8 cellular contexts compared by ENCODE assay signal in the genomic region with DNA sequence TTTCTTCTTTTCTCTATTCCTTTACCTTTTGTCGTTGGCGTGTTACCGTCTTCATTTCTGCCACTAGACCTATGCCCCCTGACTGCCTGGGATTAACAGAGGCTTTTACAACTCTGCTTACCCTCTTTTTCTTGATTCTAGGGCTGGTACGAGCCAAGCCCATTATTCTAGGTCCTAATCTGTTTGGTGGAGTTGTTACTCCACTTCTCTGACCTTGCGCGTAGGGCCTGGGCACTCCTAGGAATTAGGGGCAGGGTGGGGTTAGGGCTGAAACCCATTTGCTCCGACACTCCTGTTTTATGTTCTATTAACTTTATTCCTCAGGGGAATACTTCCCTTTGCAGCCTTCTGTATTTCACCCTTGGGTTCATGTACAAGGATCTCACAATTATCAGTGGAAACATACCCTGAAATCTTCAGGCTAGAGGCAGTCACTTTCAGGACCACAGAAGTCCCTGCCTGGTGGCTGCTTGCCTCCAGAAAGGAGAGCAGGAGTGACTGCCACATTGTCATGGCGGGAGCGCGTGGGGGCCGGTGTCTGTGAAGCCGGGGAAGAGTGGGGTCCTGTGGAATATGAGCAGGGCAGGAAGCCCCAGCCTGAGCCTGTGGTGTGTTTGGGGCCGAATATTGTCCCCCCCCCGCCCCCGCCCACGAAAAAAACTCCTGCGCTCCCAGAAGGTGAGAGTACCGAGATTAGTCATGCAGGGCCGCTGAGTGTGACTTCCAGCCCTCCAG. TPM values are rescaled to one million over a fixed set of nuclear protein-coding genes. Genes with fewer than 3 reads are reported as not detected.
DNase-seq lines count a peak whose midpoint lies in the region; ATAC-seq and TF ChIP-seq lines count a peak whose summit lies in the region.

No MANE protein-coding gene starts in this region.

- H3K36me3 ChIP-seq in MG63 (no peaks in the 10 kb centered on the region), neural progenitor cell (no peaks in the 10 kb centered on the region)

- H3F3A ChIP-seq in neural progenitor cell (ENCODE audit: low read depth), result peaks cover 6% of the 10 kb centered on the region

- H3K36me3 Mint-ChIP-seq in neural progenitor cell, result no peaks in the 10 kb centered on the region

- H3K4me3 ChIP-seq in MG63, result peak overlapping the region; percentile 50
- peak overlapping the region; percentile 55 for H3K4me3 ChIP-seq in epithelial cell of esophagus (ENCODE audit: low read length)
- H3K4me3 ChIP-seq in neural progenitor cell, result peak overlapping the region; percentile 61

- peak; percentile 3 for ATAC-seq in GM18498 (IDR thresholded peaks at IDR 0.05; ENCODE audit: unreplicated experiment)
- no peak for ATAC-seq in HG03520 (IDR thresholded peaks at IDR 0.05; ENCODE audit: unreplicated experiment)
- no peak for ATAC-seq in foreskin keratinocyte

- H3K9me3 Mint-ChIP-seq in neural progenitor cell, result no peaks in the 10 kb centered on the region

- no peak for TF ChIP-seq CTCF in epithelial cell of esophagus (IDR thresholded peaks at IDR 0.05; ENCODE audit: insufficient read depth, low read depth, low read length, missing control alignments)
- no peak for TF ChIP-seq CTCF in neural progenitor cell (IDR thresholded peaks at IDR 0.05)
- no peak for TF ChIP-seq CTCF in foreskin keratinocyte (conservative IDR thresholded peaks at IDR 0.05)

- H3K4me1 Mint-ChIP-seq in neural progenitor cell, result no peaks in the 10 kb centered on the region

- H3K79me2 ChIP-seq in neural progenitor cell (ENCODE audit: low read depth), result no peaks in the 10 kb centered on the region

- H3K9me3 ChIP-seq in MG63 (no peaks in the 10 kb centered on the region), neural progenitor cell (ENCODE audit: low read depth) (no peaks in the 10 kb centered on the region)

- no peak overlapping the region for H3K27ac Mint-ChIP-seq in neural progenitor cell

- H3K27me3 Mint-ChIP-seq in neural progenitor cell (ENCODE audit: insufficient read depth, low read depth), result peaks cover 21% of the 10 kb centered on the region

- H3K4me3 Mint-ChIP-seq in neural progenitor cell, result peak overlapping the region; percentile 85

- peak overlapping the region; percentile 79 for H3K4me2 ChIP-seq in neural progenitor cell

- peaks cover 7% of the 10 kb centered on the region for H3K4me1 ChIP-seq in neural progenitor cell
- peaks cover 9% of the 10 kb centered on the region for H3K4me1 ChIP-seq in foreskin keratinocyte

- peak overlapping the region; percentile 80 for H2AFZ ChIP-seq in neural progenitor cell (replicated peaks)

- H4K20me1 ChIP-seq in neural progenitor cell (ENCODE audit: low read depth), result no peaks in the 10 kb centered on the region

- DNase-seq in MG63 (no peak), epithelial cell of esophagus (ENCODE audit: low read depth) (no peak), neural progenitor cell (ENCODE audit: low spot score) (no peak), iPS-NIHi11 (ENCODE audit: low spot score) (no peak), foreskin keratinocyte (no peak), SKM-1 (lab: John Stamatoyannopoulos, UW; ENCODE audit: unreplicated experiment) (no peak)

- no peaks in the 10 kb centered on the region for H3K27me3 ChIP-seq in MG63
- H3K27me3 ChIP-seq in neural progenitor cell, result peaks cover 68% of the 10 kb centered on the region
- H3K27me3 ChIP-seq in foreskin keratinocyte, result no peaks in the 10 kb centered on the region

- H3K9ac ChIP-seq in neural progenitor cell, result no peak overlapping the region

- H3K27ac ChIP-seq in neural progenitor cell, result no peak overlapping the region
- H3K27ac ChIP-seq in foreskin keratinocyte, result no peak overlapping the region

RNA-seq across cellular contexts. Expression of gene SLC37A2, which starts 0.7 kb away (rescaled TPM):
- total RNA-seq in MG63 (2014; rRNA removed; shearing (Covaris generic); ENCODE audit: low replicate concordance), result 0.07 and 0.79 TPM in 2 replicates
- total RNA-seq in neural progenitor cell (ENCODE audit: low replicate concordance) (1.4 and 3.3 TPM in 2 replicates), foreskin keratinocyte (14.3 and 14.9 TPM in 2 replicates)
- 7.9 and 9.7 TPM in 2 replicates for polyA plus RNA-seq in foreskin keratinocyte

RNA-seq across cellular contexts. Expression of gene TMEM218, which starts 49.1 kb away (rescaled TPM):
- total RNA-seq in MG63 (2014; rRNA removed; shearing (Covaris generic); ENCODE audit: low replicate concordance), result 27.7 and 31.6 TPM in 2 replicates
- 44.1 and 47.9 TPM in 2 replicates for total RNA-seq in neural progenitor cell (ENCODE audit: low replicate concordance)
- 17.7 and 21.4 TPM in 2 replicates for total RNA-seq in foreskin keratinocyte
- polyA plus RNA-seq in foreskin keratinocyte, result 24.1 and 25.6 TPM in 2 replicates
